ENCODE assay signal across 8 cellular contexts in genomic region chrX:40543661-40544328, GRCh38. TPM values are rescaled to one million over a fixed set of nuclear protein-coding genes. Genes with fewer than 3 reads are reported as not detected.
DNase-seq lines count a peak whose midpoint lies in the region; ATAC-seq, FAIRE-seq and TF ChIP-seq lines count a peak whose summit lies in the region.

No MANE protein-coding gene starts in this region.

- no peak overlapping the region for H3K4me2 ChIP-seq in GM12878 (ENCODE audit: control insufficient read depth, insufficient read depth)

- H3K27ac ChIP-seq in GM12878 (ENCODE audit: control insufficient read depth, insufficient read depth) (no peak overlapping the region), iPS DF 6.9 (ENCODE audit: low read length) (no peak overlapping the region), spleen (peak overlapping the region in 2 of 8 donors; percentile 18 to 30)

- BruUV-seq in GM12878 (replicated peaks; lab: Mats Ljungman, UMichigan), result no TSS peak

- TF ChIP-seq CTCF in AG10803 (conservative IDR thresholded peaks at IDR 0.05; ENCODE audit: low read length), result peak; percentile 80
- peak; percentile 79 for TF ChIP-seq CTCF in GM12872 (IDR thresholded peaks at IDR 0.05; ENCODE audit: insufficient read depth, low read depth, low read length)
- peak; percentile 73 to 78 (median 77) for TF ChIP-seq CTCF in GM12878 (IDR thresholded peaks at IDR 0.05 in 2 of 3, conservative IDR thresholded peaks at IDR 0.05 in 1 of 3; ENCODE audit: control insufficient read depth in 2 of 3, extremely low read depth in 1 of 3, insufficient read depth in 1 of 3, low read depth in 3 of 3, low read length in 3 of 3)
- peak; percentile 55 to 92 (median 79) for TF ChIP-seq CTCF in spleen (IDR thresholded peaks at IDR 0.05 in 8 of 11, conservative IDR thresholded peaks at IDR 0.05 in 3 of 11)

- ATAC-seq in GM12878 (peak; percentile 58), GM21423 (IDR thresholded peaks at IDR 0.05; ENCODE audit: unreplicated experiment) (no peak)

- DNase-seq in AG10803 (ENCODE audit: low read depth) (peak; percentile 43), NCI-H345 (lab: John Stamatoyannopoulos, UW) (peak; percentile 73), GM12878 (ENCODE audit: low read depth, low spot score) (peak; percentile 33), iPS DF 6.9 (ENCODE audit: low read depth, low spot score) (peak; percentile 35), spleen (no peak), T-helper 9 cell (no peak)

- H3K4me3 ChIP-seq in AG10803 (ENCODE audit: low read length) (no peak overlapping the region), GM12878 (no peak overlapping the region), iPS DF 6.9 (ENCODE audit: low read length) (no peak overlapping the region), spleen (no peak overlapping the region)

- no peak overlapping the region for H3K9ac ChIP-seq in GM12878 (ENCODE audit: control insufficient read depth, insufficient read depth, low read length)

- RAD21 ChIA-PET in GM12878 (lab: Charles Lee; ENCODE audit: unreplicated experiment), result interaction anchor here (0.6 to 3.1 kb wide), 28 partner anchors 12 to 1216 kb away, joined by 3 to 42 read pairs (median 4); partner anchors contain the start of gene ATP6AP2

- SMC1A ChIA-PET in GM12878 (lab: Charles Lee; ENCODE audit: uncharacterized antibody, unreplicated experiment), result interaction anchor here (0.6 to 4.3 kb wide), 46 partner anchors 9 to 1872 kb away, joined by 3 to 48 read pairs (median 4); partner anchors contain the start of genes ATP6AP2 and MED14

- TF ChIP-seq EP300 in GM12878 (IDR thresholded peaks at IDR 0.05; ENCODE audit: borderline replicate concordance in 1 of 2, control insufficient read depth in 1 of 2, low read depth in 2 of 2, low read length in 2 of 2), result no peak

- peak; percentile 89 for FAIRE-seq in GM12878 (lab: Jason Lieb, UNC)

- no peaks in the 10 kb centered on the region for H3K36me3 ChIP-seq in GM12878 (ENCODE audit: control insufficient read depth in 2 of 2, insufficient read depth in 2 of 2, low read length in 1 of 2)
- H3K36me3 ChIP-seq in iPS DF 6.9 (ENCODE audit: control insufficient read depth, insufficient read depth, low read length), result no peaks in the 10 kb centered on the region
- H3K36me3 ChIP-seq in spleen, result no peaks in the 10 kb centered on the region

- POLR2A ChIA-PET in GM12878 (lab: Charles Lee), result interaction anchor here (0.6 to 1.0 kb wide), 2 partner anchors 32 to 104 kb away, joined by 3 to 4 read pairs; partner anchors contain the start of gene CXorf38

- 12% methylated on average over 8 of the region's 8 CpGs for WGBS in GM12878 (ENCODE audit: insufficient coverage, insufficient replicate concordance, low lambda C conversion rate, missing lambda C conversion rate)
- no CpG with 5 or more reads among the region's 8 CpGs for WGBS in iPS DF 6.9 (ENCODE audit: insufficient coverage, insufficient read length)
- WGBS in spleen, 5 donors, result 3 to 11% (median 5%) methylated on average over 8 of the region's 8 CpGs

- intact Hi-C loops in GM12878 (cut with micrococcal nuclease; ENCODE audit: unreplicated experiment) (loop anchor here (2.0 to 10.0 kb wide), 3 partner anchors 103 to 571 kb away; partner anchors contain the start of gene CXorf38), spleen (cut with DNase I; ENCODE audit: low total_unique reads) (no loop called here)

- no peaks in the 10 kb centered on the region for H3K79me2 ChIP-seq in GM12878 (ENCODE audit: control insufficient read depth, insufficient read depth, low read length)

- H2AFZ ChIP-seq in GM12878 (ENCODE audit: control insufficient read depth, low read depth, low read length), result peak overlapping the region; percentile 53

- CTCF ChIA-PET in GM12878 (lab: Yijun Ruan, JAX), result interaction anchor here (0.6 to 5.6 kb wide), 74 partner anchors 9 to 1723 kb away, joined by 3 to 53 read pairs (median 4); partner anchors contain the start of genes ATP6AP2, CXorf38 and DDX3X

- in situ Hi-C loops in GM12878 (cut with MboI), result loop anchor here (5.0 kb wide), 1 partner anchor 99 kb away; no protein-coding TSS in a partner anchor

- TF ChIP-seq RAD21 in GM12878 (IDR thresholded peaks at IDR 0.05; ENCODE audit: insufficient read depth, low read depth, low read length), result peak; percentile 91

- H4K20me1 ChIP-seq in GM12878 (ENCODE audit: control insufficient read depth, insufficient read depth), result no peaks in the 10 kb centered on the region

- peaks cover 0 to 2% of the 10 kb centered on the region in 2 experiments; a peak in 1 of 4 replicates for H3K27me3 ChIP-seq in GM12878 (replicated peaks in 1 of 2; ENCODE audit: control insufficient read depth in 2 of 2, insufficient read depth in 2 of 2, low read length in 1 of 2)
- H3K27me3 ChIP-seq in iPS DF 6.9 (ENCODE audit: control insufficient read depth, insufficient read depth, low read length), result no peaks in the 10 kb centered on the region
- H3K27me3 ChIP-seq in spleen (replicated peaks in 1 of 7), result peaks cover 0 to 3% (median 0%) of the 10 kb centered on the region in 7 donors

- TF ChIP-seq POLR2A in GM12878 (IDR thresholded peaks at IDR 0.05; ENCODE audit: low read depth, low read length) (no peak), spleen (IDR thresholded peaks at IDR 0.05) (no peak)

- peaks cover 9% of the 10 kb centered on the region for H3K4me1 ChIP-seq in GM12878 (ENCODE audit: control insufficient read depth, insufficient read depth, low read length)
- H3K4me1 ChIP-seq in iPS DF 6.9 (ENCODE audit: control insufficient read depth, insufficient read depth, low read length), result no peaks in the 10 kb centered on the region
- H3K4me1 ChIP-seq in spleen, result peaks cover 0 to 19% (median 10%) of the 10 kb centered on the region in 6 donors

- H3K9me3 ChIP-seq in GM12878 (replicated peaks; ENCODE audit: control insufficient read depth, insufficient read depth, low read length) (peaks cover 2% of the 10 kb centered on the region; the same call in 1 of the 3 replicates), iPS DF 6.9 (ENCODE audit: control insufficient read depth, insufficient read depth, low read length) (no peaks in the 10 kb centered on the region), spleen (no peaks in the 10 kb centered on the region)

TF ChIP-seq in GM12878, 131 proteins besides CTCF, POLR2A, EP300 and RAD21 (continues in another document):
- TF ChIP-seq MTA3 (IDR thresholded peaks at IDR 0.05; ENCODE audit: borderline replicate concordance, low read length) (no peak), SREBF1 (IDR thresholded peaks at IDR 0.05; ENCODE audit: low read length) (no peak), ATF2 (IDR thresholded peaks at IDR 0.05; ENCODE audit: low read length) (no peak), ETV6 (conservative IDR thresholded peaks at IDR 0.05 in 1 of 2, IDR thresholded peaks at IDR 0.05 in 1 of 2; ENCODE audit: borderline replicate concordance in 1 of 2, low read depth in 1 of 2) (no peak), MTA2 (IDR thresholded peaks at IDR 0.05; ENCODE audit: low read depth) (peak; percentile 37; the same call in 1 of the 2 replicates), TCF12 (IDR thresholded peaks at IDR 0.05; ENCODE audit: low read depth, low read length) (no peak), CREB1 (IDR thresholded peaks at IDR 0.05; ENCODE audit: low read depth) (no peak), ZSCAN29 (IDR thresholded peaks at IDR 0.05) (0 out of 2 replicates have a peak, but pooled peaks have one; percentile 47), NBN (IDR thresholded peaks at IDR 0.05) (peak; percentile 34; the same call in 1 of the 2 replicates), SIX5 (IDR thresholded peaks at IDR 0.05; ENCODE audit: low read depth, low read length, severe bottlenecking) (no peak), CHD2 (IDR thresholded peaks at IDR 0.05; ENCODE audit: borderline replicate concordance, low read depth, low read length) (no peak)
- TF ChIP-seq, protein P1, sequence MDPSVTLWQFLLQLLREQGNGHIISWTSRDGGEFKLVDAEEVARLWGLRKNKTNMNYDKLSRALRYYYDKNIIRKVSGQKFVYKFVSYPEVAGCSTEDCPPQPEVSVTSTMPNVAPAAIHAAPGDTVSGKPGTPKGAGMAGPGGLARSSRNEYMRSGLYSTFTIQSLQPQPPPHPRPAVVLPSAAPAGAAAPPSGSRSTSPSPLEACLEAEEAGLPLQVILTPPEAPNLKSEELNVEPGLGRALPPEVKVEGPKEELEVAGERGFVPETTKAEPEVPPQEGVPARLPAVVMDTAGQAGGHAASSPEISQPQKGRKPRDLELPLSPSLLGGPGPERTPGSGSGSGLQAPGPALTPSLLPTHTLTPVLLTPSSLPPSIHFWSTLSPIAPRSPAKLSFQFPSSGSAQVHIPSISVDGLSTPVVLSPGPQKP (IDR thresholded peaks at IDR 0.05; ENCODE audit: low read depth, low read length), result no peak

RNA-seq across cellular contexts. Expression of gene ATP6AP2, which starts 37.0 kb away (rescaled TPM):
- total RNA-seq in GM12878 (2013; cell fraction: nucleolus; rRNA removed), result 85.4 and 87.3 TPM in 2 replicates
- 36.3 and 46.0 TPM in 2 replicates for total RNA-seq in GM12878 (2014; rRNA removed)
- 47.4 and 50.0 TPM in 2 replicates for total RNA-seq in GM12878 (2014; rRNA removed; fragmentation: Illumina TruSeq; extraction: Trizol)
- 52.4 and 59.4 TPM in 2 replicates for total RNA-seq in GM12878 (2021)
- 29.3 TPM for polyA plus RNA-seq in GM12878 (2011; ENCODE audit: low read depth)
- polyA plus RNA-seq in GM12878 (2011; rRNA removed), result 132 and 141 TPM in 2 replicates
- 63.6 and 65.6 TPM in 2 replicates for polyA plus RNA-seq in GM12878 (2011; cell fraction: cytosol; rRNA removed)
- 32.0 and 47.3 TPM in 2 replicates for polyA plus RNA-seq in GM12878 (2011; cell fraction: nucleus; rRNA removed)
- polyA plus RNA-seq in GM12878 (2012), result 46.0 and 49.0 TPM in 2 replicates
- 88.1 and 94.4 TPM in 2 replicates for polyA plus RNA-seq in GM12878 (2014; fragmentation: Illumina TruSeq; extraction: Trizol)
- polyA plus RNA-seq in GM12878 (2014; fragmentation: Nextera tagmentation; extraction: Ambion mirVana), result 10 to 100 TPM; 45.5 to 59.5 TPM
- polyA plus RNA-seq in GM12878 (2014; rRNA removed), result 35.3 and 42.5 TPM in 2 replicates
- 100 to 1,000 TPM; 121 to 130 TPM for polyA plus RNA-seq in GM12878 (2016; fragmentation: Nextera tagmentation; extraction: Ambion mirVana)
- polyA minus RNA-seq in GM12878 (2011; rRNA and poly(A)+ RNA removed), result 72.2 and 97.9 TPM in 2 replicates
- polyA minus RNA-seq in GM12878 (2011; cell fraction: cytosol; rRNA and poly(A)+ RNA removed), result 31.7 and 33.9 TPM in 2 replicates
- polyA minus RNA-seq in GM12878 (2011; cell fraction: nucleus; rRNA and poly(A)+ RNA removed), result 17.2 and 26.7 TPM in 2 replicates
- total RNA-seq in spleen, result 100 to 1,000 TPM in 3 of 7 donors, 10 to 100 TPM in 4; 75.8 to 130 (median 98.1) TPM
- 10 to 100 TPM; 36.9 to 59.6 (median 50.7) TPM for polyA plus RNA-seq in spleen

Comparison
In these comparisons a context has a peak if more than half of its experiments do, and no peak if none do; other contexts are left out.
1. DNase-seq: peak in AG10803 (single experiment), NCI-H345 (single experiment), GM12878 (single experiment) and iPS DF 6.9 (single experiment); none in spleen (single experiment) and T-helper 9 cell (single experiment).
2. Peak in every context shown above with its lines, with median percentiles within 50 percentile points of each other: CTCF ChIP-seq.